ENCODE assay signal across 1 cellular context in the genomic region with DNA sequence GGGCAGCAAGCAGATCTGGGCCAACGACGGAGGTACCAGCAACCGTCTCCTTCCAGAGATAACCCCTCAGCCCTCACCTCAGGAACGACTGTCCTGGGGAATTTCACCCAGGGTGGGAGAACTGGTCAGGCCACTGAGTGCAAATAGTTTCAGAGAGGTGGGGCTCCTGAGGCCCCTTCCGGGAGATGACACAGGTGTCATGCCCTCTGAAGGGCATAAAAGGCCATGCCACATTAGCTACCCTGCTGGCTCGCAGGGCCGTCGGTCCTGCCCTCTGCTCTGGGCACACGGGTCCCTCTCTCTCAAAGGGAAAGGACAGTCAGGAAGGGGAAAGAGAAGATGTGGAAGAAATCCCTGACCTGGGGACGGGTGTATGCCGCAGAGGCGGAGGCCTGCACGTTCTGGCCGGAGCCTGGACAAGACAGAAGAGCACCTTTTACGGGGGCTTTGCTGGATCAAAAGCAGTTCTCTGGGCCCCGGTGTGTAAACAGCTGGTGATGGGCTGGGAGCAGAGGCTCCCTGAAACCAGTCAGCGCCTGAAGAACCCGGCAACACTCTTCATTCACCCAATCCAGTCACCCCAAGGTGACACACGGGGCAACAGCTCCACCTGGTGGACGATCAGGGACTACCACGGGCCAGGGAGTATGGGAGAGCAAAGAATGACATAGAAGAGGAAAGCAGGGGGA.
TF ChIP-seq lines count a peak whose summit lies in the region.

No MANE protein-coding gene starts in this region.

TF ChIP-seq in HEK293, 187 proteins besides CTCF, POLR2A, EP300 and RAD21 (continued from another document and continues in another):
- TF ChIP-seq, protein P1, sequence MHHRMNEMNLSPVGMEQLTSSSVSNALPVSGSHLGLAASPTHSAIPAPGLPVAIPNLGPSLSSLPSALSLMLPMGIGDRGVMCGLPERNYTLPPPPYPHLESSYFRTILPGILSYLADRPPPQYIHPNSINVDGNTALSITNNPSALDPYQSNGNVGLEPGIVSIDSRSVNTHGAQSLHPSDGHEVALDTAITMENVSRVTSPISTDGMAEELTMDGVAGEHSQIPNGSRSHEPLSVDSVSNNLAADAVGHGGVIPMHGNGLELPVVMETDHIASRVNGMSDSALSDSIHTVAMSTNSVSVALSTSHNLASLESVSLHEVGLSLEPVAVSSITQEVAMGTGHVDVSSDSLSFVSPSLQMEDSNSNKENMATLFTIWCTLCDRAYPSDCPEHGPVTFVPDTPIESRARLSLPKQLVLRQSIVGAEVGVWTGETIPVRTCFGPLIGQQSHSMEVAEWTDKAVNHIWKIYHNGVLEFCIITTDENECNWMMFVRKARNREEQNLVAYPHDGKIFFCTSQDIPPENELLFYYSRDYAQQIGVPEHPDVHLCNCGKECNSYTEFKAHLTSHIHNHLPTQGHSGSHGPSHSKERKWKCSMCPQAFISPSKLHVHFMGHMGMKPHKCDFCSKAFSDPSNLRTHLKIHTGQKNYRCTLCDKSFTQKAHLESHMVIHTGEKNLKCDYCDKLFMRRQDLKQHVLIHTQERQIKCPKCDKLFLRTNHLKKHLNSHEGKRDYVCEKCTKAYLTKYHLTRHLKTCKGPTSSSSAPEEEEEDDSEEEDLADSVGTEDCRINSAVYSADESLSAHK (tag by site-specific recombination; IDR thresholded peaks at IDR 0.05): no peak
- TF ChIP-seq ZNF660 (tag by site-specific recombination; IDR thresholded peaks at IDR 0.05) (peak; percentile 87), SP7 (tag by site-specific recombination; IDR thresholded peaks at IDR 0.05) (peak; percentile 57; the same call in 1 of the 2 replicates), ZFP41 (tag by site-specific recombination; IDR thresholded peaks at IDR 0.05; ENCODE audit: borderline replicate concordance) (no peak), ZNF664 (tag by site-specific recombination; IDR thresholded peaks at IDR 0.05) (no peak), ZNF211 (tag by site-specific recombination; IDR thresholded peaks at IDR 0.05; ENCODE audit: low read depth) (no peak), ZNF10 (tag by site-specific recombination; IDR thresholded peaks at IDR 0.05) (0 out of 2 replicates have a peak, but pooled peaks have one; percentile 13), ZNF776 (tag by site-specific recombination; IDR thresholded peaks at IDR 0.05; ENCODE audit: borderline replicate concordance) (no peak), ZSCAN30 (tag by site-specific recombination; IDR thresholded peaks at IDR 0.05) (0 out of 2 replicates have a peak, but pooled peaks have one; percentile 19), ZNF112 (tag by site-specific recombination; IDR thresholded peaks at IDR 0.05) (no peak), ZNF654 (tag by site-specific recombination; IDR thresholded peaks at IDR 0.05; ENCODE audit: low read depth) (peak; percentile 96), ZNF843 (tag by site-specific recombination; IDR thresholded peaks at IDR 0.05) (no peak), GLI4 (tag by site-specific recombination; IDR thresholded peaks at IDR 0.05) (no peak), ZNF2 (tag by site-specific recombination; IDR thresholded peaks at IDR 0.05) (peak; percentile 91), SCRT2 (tag by site-specific recombination; IDR thresholded peaks at IDR 0.05) (no peak), ATF2 (tag by site-specific recombination; IDR thresholded peaks at IDR 0.05; ENCODE audit: low read depth) (no peak), ZNF530 (tag by site-specific recombination; IDR thresholded peaks at IDR 0.05; ENCODE audit: low read depth) (no peak), ZNF394 (tag by site-specific recombination; IDR thresholded peaks at IDR 0.05; ENCODE audit: borderline replicate concordance) (no peak), ZNF266 (tag by site-specific recombination; IDR thresholded peaks at IDR 0.05; ENCODE audit: low read depth) (no peak), ZNF518A (tag by site-specific recombination; conservative IDR thresholded peaks at IDR 0.05; ENCODE audit: low read depth) (no peak), ZNF658 (tag by site-specific recombination; IDR thresholded peaks at IDR 0.05) (no peak)
- TF ChIP-seq, protein P2, sequence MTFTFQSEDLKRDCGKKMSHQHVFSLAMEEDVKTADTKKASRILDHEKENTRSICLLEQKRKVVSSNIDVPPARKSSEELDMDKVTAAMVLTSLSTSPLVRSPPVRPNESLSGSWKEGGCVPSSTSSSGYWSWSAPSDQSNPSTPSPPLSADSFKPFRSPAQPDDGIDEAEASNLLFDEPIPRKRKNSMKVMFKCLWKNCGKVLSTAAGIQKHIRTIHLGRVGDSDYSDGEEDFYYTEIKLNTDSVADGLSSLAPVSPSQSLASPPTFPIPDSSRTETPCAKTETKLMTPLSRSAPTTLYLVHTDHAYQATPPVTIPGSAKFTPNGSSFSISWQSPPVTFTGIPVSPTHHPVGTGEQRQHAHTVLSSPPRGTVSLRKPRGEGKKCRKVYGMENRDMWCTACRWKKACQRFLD (tag by site-specific recombination; IDR thresholded peaks at IDR 0.05): no peak
- TF ChIP-seq, protein P3, sequence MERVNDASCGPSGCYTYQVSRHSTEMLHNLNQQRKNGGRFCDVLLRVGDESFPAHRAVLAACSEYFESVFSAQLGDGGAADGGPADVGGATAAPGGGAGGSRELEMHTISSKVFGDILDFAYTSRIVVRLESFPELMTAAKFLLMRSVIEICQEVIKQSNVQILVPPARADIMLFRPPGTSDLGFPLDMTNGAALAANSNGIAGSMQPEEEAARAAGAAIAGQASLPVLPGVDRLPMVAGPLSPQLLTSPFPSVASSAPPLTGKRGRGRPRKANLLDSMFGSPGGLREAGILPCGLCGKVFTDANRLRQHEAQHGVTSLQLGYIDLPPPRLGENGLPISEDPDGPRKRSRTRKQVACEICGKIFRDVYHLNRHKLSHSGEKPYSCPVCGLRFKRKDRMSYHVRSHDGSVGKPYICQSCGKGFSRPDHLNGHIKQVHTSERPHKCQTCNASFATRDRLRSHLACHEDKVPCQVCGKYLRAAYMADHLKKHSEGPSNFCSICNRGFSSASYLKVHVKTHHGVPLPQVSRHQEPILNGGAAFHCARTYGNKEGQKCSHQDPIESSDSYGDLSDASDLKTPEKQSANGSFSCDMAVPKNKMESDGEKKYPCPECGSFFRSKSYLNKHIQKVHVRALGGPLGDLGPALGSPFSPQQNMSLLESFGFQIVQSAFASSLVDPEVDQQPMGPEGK (tag by site-specific recombination; IDR thresholded peaks at IDR 0.05): no peak
- TF ChIP-seq, protein P4, sequence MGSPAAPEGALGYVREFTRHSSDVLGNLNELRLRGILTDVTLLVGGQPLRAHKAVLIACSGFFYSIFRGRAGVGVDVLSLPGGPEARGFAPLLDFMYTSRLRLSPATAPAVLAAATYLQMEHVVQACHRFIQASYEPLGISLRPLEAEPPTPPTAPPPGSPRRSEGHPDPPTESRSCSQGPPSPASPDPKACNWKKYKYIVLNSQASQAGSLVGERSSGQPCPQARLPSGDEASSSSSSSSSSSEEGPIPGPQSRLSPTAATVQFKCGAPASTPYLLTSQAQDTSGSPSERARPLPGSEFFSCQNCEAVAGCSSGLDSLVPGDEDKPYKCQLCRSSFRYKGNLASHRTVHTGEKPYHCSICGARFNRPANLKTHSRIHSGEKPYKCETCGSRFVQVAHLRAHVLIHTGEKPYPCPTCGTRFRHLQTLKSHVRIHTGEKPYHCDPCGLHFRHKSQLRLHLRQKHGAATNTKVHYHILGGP (tag by site-specific recombination; IDR thresholded peaks at IDR 0.05): no peak
- TF ChIP-seq, protein P5, sequence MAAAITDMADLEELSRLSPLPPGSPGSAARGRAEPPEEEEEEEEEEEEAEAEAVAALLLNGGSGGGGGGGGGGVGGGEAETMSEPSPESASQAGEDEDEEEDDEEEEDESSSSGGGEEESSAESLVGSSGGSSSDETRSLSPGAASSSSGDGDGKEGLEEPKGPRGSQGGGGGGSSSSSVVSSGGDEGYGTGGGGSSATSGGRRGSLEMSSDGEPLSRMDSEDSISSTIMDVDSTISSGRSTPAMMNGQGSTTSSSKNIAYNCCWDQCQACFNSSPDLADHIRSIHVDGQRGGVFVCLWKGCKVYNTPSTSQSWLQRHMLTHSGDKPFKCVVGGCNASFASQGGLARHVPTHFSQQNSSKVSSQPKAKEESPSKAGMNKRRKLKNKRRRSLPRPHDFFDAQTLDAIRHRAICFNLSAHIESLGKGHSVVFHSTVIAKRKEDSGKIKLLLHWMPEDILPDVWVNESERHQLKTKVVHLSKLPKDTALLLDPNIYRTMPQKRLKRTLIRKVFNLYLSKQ (tag by site-specific recombination; IDR thresholded peaks at IDR 0.05; ENCODE audit: borderline replicate concordance): no peak
- TF ChIP-seq, protein P6, sequence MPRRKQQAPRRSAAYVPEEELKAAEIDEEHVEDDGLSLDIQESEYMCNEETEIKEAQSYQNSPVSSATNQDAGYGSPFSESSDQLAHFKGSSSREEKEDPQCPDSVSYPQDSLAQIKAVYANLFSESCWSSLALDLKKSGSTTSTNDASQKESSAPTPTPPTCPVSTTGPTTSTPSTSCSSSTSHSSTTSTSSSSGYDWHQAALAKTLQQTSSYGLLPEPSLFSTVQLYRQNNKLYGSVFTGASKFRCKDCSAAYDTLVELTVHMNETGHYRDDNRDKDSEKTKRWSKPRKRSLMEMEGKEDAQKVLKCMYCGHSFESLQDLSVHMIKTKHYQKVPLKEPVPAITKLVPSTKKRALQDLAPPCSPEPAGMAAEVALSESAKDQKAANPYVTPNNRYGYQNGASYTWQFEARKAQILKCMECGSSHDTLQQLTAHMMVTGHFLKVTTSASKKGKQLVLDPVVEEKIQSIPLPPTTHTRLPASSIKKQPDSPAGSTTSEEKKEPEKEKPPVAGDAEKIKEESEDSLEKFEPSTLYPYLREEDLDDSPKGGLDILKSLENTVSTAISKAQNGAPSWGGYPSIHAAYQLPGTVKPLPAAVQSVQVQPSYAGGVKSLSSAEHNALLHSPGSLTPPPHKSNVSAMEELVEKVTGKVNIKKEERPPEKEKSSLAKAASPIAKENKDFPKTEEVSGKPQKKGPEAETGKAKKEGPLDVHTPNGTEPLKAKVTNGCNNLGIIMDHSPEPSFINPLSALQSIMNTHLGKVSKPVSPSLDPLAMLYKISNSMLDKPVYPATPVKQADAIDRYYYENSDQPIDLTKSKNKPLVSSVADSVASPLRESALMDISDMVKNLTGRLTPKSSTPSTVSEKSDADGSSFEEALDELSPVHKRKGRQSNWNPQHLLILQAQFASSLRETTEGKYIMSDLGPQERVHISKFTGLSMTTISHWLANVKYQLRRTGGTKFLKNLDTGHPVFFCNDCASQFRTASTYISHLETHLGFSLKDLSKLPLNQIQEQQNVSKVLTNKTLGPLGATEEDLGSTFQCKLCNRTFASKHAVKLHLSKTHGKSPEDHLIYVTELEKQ (tag by site-specific recombination; IDR thresholded peaks at IDR 0.05; ENCODE audit: borderline replicate concordance): no peak
